In the genomic region with DNA sequence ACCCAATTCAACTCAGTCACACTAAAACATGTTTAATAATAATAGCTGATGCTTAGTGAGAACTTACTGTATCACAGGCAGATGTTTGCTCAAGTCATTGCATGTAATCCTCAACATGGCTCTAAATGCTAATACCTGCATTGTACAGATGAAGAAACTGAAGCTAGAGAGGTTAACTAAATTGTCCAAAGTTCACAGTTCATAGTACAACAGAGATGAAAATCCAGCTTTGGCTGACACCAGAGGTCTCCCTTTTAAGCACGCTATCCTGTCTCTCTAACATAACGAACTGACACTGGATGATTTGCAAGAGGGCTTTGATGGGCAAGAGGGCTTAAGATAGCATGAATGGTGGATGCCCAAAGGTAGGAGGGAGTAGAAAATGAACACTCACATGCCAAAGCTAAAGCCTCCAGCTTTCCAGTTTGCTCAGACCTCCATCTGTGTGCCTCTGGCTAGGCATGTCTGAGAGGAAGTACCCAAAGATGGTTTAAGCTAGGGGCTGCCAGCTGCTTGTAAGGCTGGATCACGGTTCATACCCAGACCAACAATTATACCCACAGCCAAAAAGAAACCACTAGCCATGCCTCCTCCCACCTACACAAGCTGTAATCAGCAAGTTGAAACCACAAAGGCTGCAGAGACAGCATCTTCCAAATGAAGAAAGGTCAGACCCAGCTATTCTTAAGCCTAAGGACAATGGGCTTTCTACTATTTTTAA, we compare ENCODE assay signal across 13 cellular contexts.
DNase-seq lines count a peak whose midpoint lies in the region; ATAC-seq and TF ChIP-seq lines count a peak whose summit lies in the region.
"Had no signal": no experiment of that assay in that cellular context is flagged by ENCODE, and none has a peak within 500 bp of the region (broad histone marks: within the 10 kb centered on the region; RNA-seq: fewer than 3 reads in every experiment).

No MANE protein-coding gene starts in this region.

- no peaks in the 10 kb centered on the region for H4K20me1 ChIP-seq in BLaER1 treated with 17β-estradiol and CSF1 and Interleukin-3, amounts not matched to agents 10 nM and 100 nM

- no peak overlapping the region for H3K4me3 ChIP-seq in BLaER1 treated with 17β-estradiol and CSF1 and Interleukin-3, amounts not matched to agents 10 nM and 100 nM
- no peak overlapping the region for H3K4me3 ChIP-seq in fibroblast of the aortic adventitia (ENCODE audit: low read depth, low read length)
- H3K4me3 ChIP-seq: adrenal gland, psoas muscle had no signal

- peaks cover 0 to 29% (median 17%) of the 10 kb centered on the region in 10 experiments; a peak in 15 of 20 replicates for H3K4me1 ChIP-seq in BLaER1 treated with 17β-estradiol and CSF1 and Interleukin-3, amounts not matched to agents 10 nM and 100 nM
- H3K4me1 ChIP-seq: adrenal gland, psoas muscle had no signal

- H3K27ac ChIP-seq in BLaER1 treated with 17β-estradiol and CSF1 and Interleukin-3, amounts not matched to agents 10 nM and 100 nM = no peak overlapping the region
- H3K27ac ChIP-seq: adrenal gland, psoas muscle had no signal

- H3K36me3 ChIP-seq in BLaER1 treated with 17β-estradiol and CSF1 and Interleukin-3, amounts not matched to agents 10 nM and 100 nM = no peaks in the 10 kb centered on the region
- H3K36me3 ChIP-seq: adrenal gland had no signal

- TF ChIP-seq CTCF in fibroblast of the aortic adventitia (IDR thresholded peaks at IDR 0.05; ENCODE audit: insufficient read depth, low read length) = no peak

- peak; percentile 68 for ATAC-seq in GM18511 (IDR thresholded peaks at IDR 0.05; ENCODE audit: unreplicated experiment)
- ATAC-seq: psoas muscle had no signal

- H3K27me3 ChIP-seq in BLaER1 treated with 17β-estradiol and CSF1 and Interleukin-3, amounts not matched to agents 10 nM and 100 nM = no peaks in the 10 kb centered on the region

- H3K9ac ChIP-seq in BLaER1 treated with 17β-estradiol and CSF1 and Interleukin-3, amounts not matched to agents 10 nM and 100 nM = no peak overlapping the region

- DNase-seq in RPMI7951 (ENCODE audit: low read depth) (peak; percentile 87), fibroblast of the aortic adventitia (ENCODE audit: low read depth) (peak; percentile 55), SIG-M5 (lab: John Stamatoyannopoulos, UW) (no peak), NCI-H748 treated with DMSO at 0.1 percent for 48 hours (lab: John Stamatoyannopoulos, UW) (no peak), SHP77 (lab: John Stamatoyannopoulos, UW) (no peak), SIG-M5 treated with dmso at 0.1 percent for 504 hours (lab: John Stamatoyannopoulos, UW; ENCODE audit: unreplicated experiment) (no peak)
- DNase-seq: adrenal gland; Karpas-422; psoas muscle; stimulated activated naive CD4-positive, alpha-beta T cell; SW 1271 had no signal

- H3K9me3 ChIP-seq in BLaER1 treated with 17β-estradiol and CSF1 and Interleukin-3, amounts not matched to agents 10 nM and 100 nM (replicated peaks in 1 of 11) = no peaks in the 10 kb centered on the region
- H3K9me3 ChIP-seq: adrenal gland, psoas muscle had no signal

- peak overlapping the region in 9 of 11 experiments; percentile 4 to 44 (median 18); a peak in 14 of 22 replicates for H3K4me2 ChIP-seq in BLaER1 treated with 17β-estradiol and CSF1 and Interleukin-3, amounts not matched to agents 10 nM and 100 nM

Comparison
In these comparisons a context has a peak if more than half of its experiments do, and no peak if none do; other contexts are left out.
1. DNase-seq: peak in RPMI7951 (single experiment) and fibroblast of the aortic adventitia (single experiment); none in SIG-M5 (single experiment), NCI-H748 treated with DMSO at 0.1 percent for 48 hours (single experiment), SHP77 (0 of 2) and SIG-M5 treated with dmso at 0.1 percent for 504 hours (single experiment).